In the genomic region with DNA sequence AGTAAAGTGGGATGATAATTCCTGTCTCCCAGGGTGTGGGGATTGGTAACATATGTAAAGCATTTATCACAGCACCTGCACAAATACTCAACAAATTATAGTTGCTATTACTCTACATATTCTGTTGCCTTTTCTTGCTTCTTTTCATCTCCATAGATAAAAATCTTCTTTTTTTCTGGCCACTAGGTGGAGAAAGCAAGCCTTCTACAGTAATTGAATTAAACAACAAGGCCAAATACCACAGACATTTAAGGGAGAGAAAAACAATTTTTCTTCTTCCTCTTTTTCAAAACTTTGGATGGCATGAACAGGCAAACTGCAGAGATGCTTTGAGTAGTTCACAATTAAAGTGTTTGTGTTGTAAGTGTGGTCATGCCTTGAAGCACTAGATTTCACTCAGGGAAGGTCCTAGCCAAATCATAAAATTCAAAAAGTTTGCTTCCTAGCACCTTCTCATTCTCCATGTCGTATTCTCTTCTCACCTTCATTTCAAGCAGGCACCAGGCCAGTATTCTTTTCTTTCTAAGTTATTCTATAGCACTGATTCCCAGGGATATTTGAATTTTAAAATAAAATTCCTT, we compare ENCODE assay signal across 8 cellular contexts.
A peak's percentile ranks its signal among the peaks of the same experiment; 100 is the strongest.
DNase-seq lines count a peak whose midpoint lies in the region; ATAC-seq, FAIRE-seq and TF ChIP-seq lines count a peak whose summit lies in the region.

No MANE protein-coding gene starts in this region.

- no peak for ATAC-seq in RWPE2 (ENCODE audit: low read depth)
- ATAC-seq in pancreas, result peak in 3 of 4 donors; percentile 58 to 74 (median 70)
- no peak for ATAC-seq in HG02588 (IDR thresholded peaks at IDR 0.05; ENCODE audit: unreplicated experiment)
- ATAC-seq in HG02610 (IDR thresholded peaks at IDR 0.05; ENCODE audit: unreplicated experiment), result no peak
- ATAC-seq in GM21737 (IDR thresholded peaks at IDR 0.05; ENCODE audit: unreplicated experiment), result no peak

- FAIRE-seq in HTR-8/SVneo (lab: Jason Lieb, UNC) (no peak), pancreas (lab: Jason Lieb, UNC) (peak; percentile 80)

- 0 to 15% methylated on average over 1 of the region's 1 CpG for WGBS in pancreas, 2 donors

- H3K27me3 ChIP-seq in RWPE2 (ENCODE audit: insufficient read depth, poor library complexity, severe bottlenecking) (no peaks in the 10 kb centered on the region), pancreas (no peaks in the 10 kb centered on the region)

- no peaks in the 10 kb centered on the region for H3K4me1 ChIP-seq in RWPE2 (ENCODE audit: insufficient read depth, poor library complexity, severe bottlenecking)
- H3K4me1 ChIP-seq in pancreas, result peaks cover 0 to 4% (median 0%) of the 10 kb centered on the region in 3 donors

- no peaks in the 10 kb centered on the region for H3K36me3 ChIP-seq in RWPE2 (ENCODE audit: low read depth)
- no peaks in the 10 kb centered on the region for H3K36me3 ChIP-seq in pancreas

- no peak overlapping the region for H3K4me3 ChIP-seq in RWPE2 (ENCODE audit: severe bottlenecking)
- H3K4me3 ChIP-seq in fibroblast of mammary gland (ENCODE audit: control insufficient read depth, low read depth, low read length), result no peak overlapping the region
- no peak overlapping the region for H3K4me3 ChIP-seq in pancreas

- H3K27ac ChIP-seq in RWPE2 (ENCODE audit: poor library complexity, severe bottlenecking) (no peak overlapping the region), pancreas (no peak overlapping the region)

- DNase-seq in EH (ENCODE audit: low read depth) (peak; percentile 61), HTR-8/SVneo (ENCODE audit: insufficient read length, low spot score) (peak; percentile 4), RWPE2 (ENCODE audit: low spot score) (no peak), fibroblast of mammary gland (ENCODE audit: low read depth) (peak; percentile 70), pancreas (no peak)

- intact Hi-C loops in pancreas (cut with DNase I), result loop anchor here in 1 of 3 donors (10.0 kb wide), 1 partner anchor 82 kb away; no protein-coding TSS in a partner anchor

- peak; percentile 85 for TF ChIP-seq CTCF in RWPE2 (IDR thresholded peaks at IDR 0.05; ENCODE audit: poor library complexity, severe bottlenecking)
- TF ChIP-seq CTCF in fibroblast of mammary gland (conservative IDR thresholded peaks at IDR 0.05; ENCODE audit: control insufficient read depth, insufficient read depth, low read depth, low read length), result peak; percentile 62
- TF ChIP-seq CTCF in pancreas (IDR thresholded peaks at IDR 0.05), result peak in 3 of 4 donors; percentile 39 to 54 (median 48)

- no peaks in the 10 kb centered on the region for H3K9me3 ChIP-seq in RWPE2 (ENCODE audit: severe bottlenecking)
- H3K9me3 ChIP-seq in pancreas, result no peaks in the 10 kb centered on the region

Comparison
In these comparisons a context has a peak if more than half of its experiments do, and no peak if none do; other contexts are left out.
1. DNase-seq: peak in EH (single experiment), HTR-8/SVneo (single experiment) and fibroblast of mammary gland (single experiment); none in RWPE2 (single experiment) and pancreas (0 of 6).
2. ATAC-seq: peak in pancreas (3 of 4); none in RWPE2 (single experiment), HG02588 (single experiment), HG02610 (single experiment) and GM21737 (single experiment).
3. Peak in every context shown above with its lines, with median percentiles within 50 percentile points of each other: CTCF ChIP-seq.